In genomic region chr5:4206127-4206526, GRCh38 we compare ENCODE assay signal across 13 cellular contexts.
"Had no signal": no experiment of that assay in that cellular context is flagged by ENCODE, and none has a peak within 500 bp of the region (broad histone marks: within the 10 kb centered on the region; RNA-seq: fewer than 3 reads in every experiment).

No MANE protein-coding gene starts in this region.

- DNase-seq: activated CD4-positive, alpha-beta T cell treated with anti-CD3 and anti-CD28 coated beads for 4 hours; activated naive CD4-positive, alpha-beta T cell treated with Interleukin-2 at 50 U/mL for 16 hours; activated naive CD8-positive, alpha-beta T cell treated with anti-CD3 and anti-CD28 coated beads, Interleukin-2, amount 50 U/mL, for 24 hours; effector memory CD4-positive, alpha-beta T cell; erythroblast; immature natural killer cell; mesenchymal stem cell; small intestine; T-helper 1 cell; transverse colon; WERI-Rb-1 had no signal

- H3K27ac ChIP-seq: parathyroid adenoma, WERI-Rb-1 had no signal

- H3K4me3 Mint-ChIP-seq: activated naive CD8-positive, alpha-beta T cell treated with anti-CD3 and anti-CD28 coated beads, Interleukin-2, amount 50 U/mL, for 24 hours; immature natural killer cell; neural crest cell had no signal

- H3K27me3 Mint-ChIP-seq: activated naive CD8-positive, alpha-beta T cell treated with anti-CD3 and anti-CD28 coated beads, Interleukin-2, amount 50 U/mL, for 24 hours had no signal

- H3K4me3 ChIP-seq: transverse colon had no signal

- H3K4me1 Mint-ChIP-seq: activated naive CD8-positive, alpha-beta T cell treated with anti-CD3 and anti-CD28 coated beads, Interleukin-2, amount 50 U/mL, for 24 hours; immature natural killer cell had no signal

- H3K36me3 ChIP-seq: transverse colon, WERI-Rb-1 had no signal

- H3K9me3 ChIP-seq: transverse colon had no signal

- H3K9ac ChIP-seq: parathyroid adenoma had no signal

- H3K4me1 ChIP-seq: parathyroid adenoma had no signal

- H3K27me3 ChIP-seq: transverse colon had no signal

- H3K36me3 Mint-ChIP-seq: immature natural killer cell had no signal

- H3K27ac Mint-ChIP-seq: activated naive CD8-positive, alpha-beta T cell treated with anti-CD3 and anti-CD28 coated beads, Interleukin-2, amount 50 U/mL, for 24 hours; immature natural killer cell had no signal
